Comparison of ENCODE assay signal across 13 cellular contexts in genomic region chr11:73156114-73156513, GRCh38. TPM values are rescaled to one million over a fixed set of nuclear protein-coding genes. Genes with fewer than 3 reads are reported as not detected.
DNase-seq lines count a peak whose midpoint lies in the region; ATAC-seq and TF ChIP-seq lines count a peak whose summit lies in the region.
"Had no signal": no experiment of that assay in that cellular context is flagged by ENCODE, and none has a peak within 500 bp of the region (broad histone marks: within the 10 kb centered on the region; RNA-seq: fewer than 3 reads in every experiment).

No MANE protein-coding gene starts in this region.

- H3K4me2 ChIP-seq in BLaER1 = peak overlapping the region; percentile 88

- H4K20me1 ChIP-seq in BLaER1 = no peaks in the 10 kb centered on the region

- CTCF ChIA-PET in CD8-positive, alpha-beta T cell (lab: Charles Lee) = interaction anchor here (0.6 to 12.9 kb wide), 3 partner anchors 14 to 432 kb away, joined by 3 to 111 read pairs (median 4); partner anchors contain the start of gene FCHSD2

- intact Hi-C loops in CD8-positive, alpha-beta T cell (cut with DNase I, micrococcal nuclease) = no loop called here
- intact Hi-C loops in aorta (cut with DNase I) = no loop called here

- H3K36me3 ChIP-seq in BLaER1 = no peaks in the 10 kb centered on the region
- H3K36me3 ChIP-seq in CD8-positive, alpha-beta T cell (ENCODE audit: insufficient read depth, low read length) = no peaks in the 10 kb centered on the region
- no peaks in the 10 kb centered on the region for H3K36me3 ChIP-seq in aorta (ENCODE audit: control insufficient read depth in 1 of 2, insufficient read depth in 2 of 2, low read length in 1 of 2)
- H3K36me3 ChIP-seq: BE2C, transverse colon had no signal

- DNase-seq in CD8-positive, alpha-beta T cell = no peak
- DNase-seq in NCI-H2171 treated with DMSO at 0.1 percent for 48 hours (lab: John Stamatoyannopoulos, UW) (peak; percentile 95), aorta (no peak), NCI-H1694 (lab: John Stamatoyannopoulos, UW) (no peak)
- DNase-seq in activated T-cell treated with anti-CD3 and anti-CD28 coated beads, Interleukin-2, amount 50 U/mL, for 4 hours = no peak
- DNase-seq: BE2C; left cardiac atrium; NCI-H1048; stimulated activated CD8-positive, alpha-beta memory T cell treated with anti-CD3 and anti-CD28 coated beads, Interleukin-4, amount 100 ng/mL, for 48 hours; transverse colon had no signal

- no peak overlapping the region for H3K4me3 ChIP-seq in BLaER1
- H3K4me3 ChIP-seq in CD8-positive, alpha-beta T cell (ENCODE audit: low read depth, low read length) = no peak overlapping the region
- H3K4me3 ChIP-seq in aorta (ENCODE audit: low read length in 2 of 2) = no peak overlapping the region
- H3K4me3 ChIP-seq: transverse colon had no signal

- WGBS in aorta, 2 donors = 27 to 36% methylated on average over 1 of the region's 1 CpG

- no peak for ATAC-seq in CD8-positive, alpha-beta T cell
- ATAC-seq in aorta (ENCODE audit: low FRiP score) (no peak), HG02938 (IDR thresholded peaks at IDR 0.05; ENCODE audit: unreplicated experiment) (no peak)
- no peak for ATAC-seq in activated T-cell treated with anti-CD3 and anti-CD28 coated beads, Interleukin-2, amount 50 U/mL, for 4 hours

- peak overlapping the region; percentile 79 for H3K27ac Mint-ChIP-seq in CD8-positive, alpha-beta T cell

- H3K27me3 ChIP-seq in BLaER1 (no peaks in the 10 kb centered on the region), layer of hippocampus (ENCODE audit: control insufficient read depth, insufficient read depth, low read length) (no peaks in the 10 kb centered on the region), aorta (ENCODE audit: control insufficient read depth in 1 of 2, insufficient read depth in 2 of 2, low read length in 1 of 2) (no peaks in the 10 kb centered on the region)
- H3K27me3 ChIP-seq in CD8-positive, alpha-beta T cell (ENCODE audit: insufficient read depth, low read length) = no peaks in the 10 kb centered on the region
- H3K27me3 ChIP-seq: BE2C, transverse colon had no signal

- H3K4me1 ChIP-seq in BLaER1 (peaks cover 85% of the 10 kb centered on the region), aorta (ENCODE audit: control insufficient read depth in 1 of 2, insufficient read depth in 2 of 2, low read length in 2 of 2) (peaks cover 0 to 8% of the 10 kb centered on the region in 2 donors)
- peaks cover 54% of the 10 kb centered on the region for H3K4me1 ChIP-seq in CD8-positive, alpha-beta T cell (ENCODE audit: insufficient read depth, low read length)

- H3K27ac ChIP-seq in BLaER1 = peak overlapping the region; percentile 91
- no peak overlapping the region for H3K27ac ChIP-seq in CD8-positive, alpha-beta T cell (ENCODE audit: low read depth, low read length)
- H3K27ac ChIP-seq in layer of hippocampus (ENCODE audit: low read depth, low read length) = peak overlapping the region; percentile 6
- H3K27ac ChIP-seq in aorta (ENCODE audit: low read depth in 1 of 2, low read length in 2 of 2) = peak overlapping the region in 1 of 2 donors; percentile 47

- H3K9me3 ChIP-seq in BLaER1 (no peaks in the 10 kb centered on the region), aorta (ENCODE audit: control insufficient read depth, low read length) (no peaks in the 10 kb centered on the region)
- no peaks in the 10 kb centered on the region for H3K9me3 ChIP-seq in CD8-positive, alpha-beta T cell (ENCODE audit: low read length)
- H3K9me3 ChIP-seq: BE2C, transverse colon had no signal

- TF ChIP-seq CTCF in CD8-positive, alpha-beta T cell (IDR thresholded peaks at IDR 0.05) = no peak

- H3K9me3 Mint-ChIP-seq in CD8-positive, alpha-beta T cell = no peaks in the 10 kb centered on the region
- no peaks in the 10 kb centered on the region for H3K9me3 Mint-ChIP-seq in activated T-cell treated with anti-CD3 and anti-CD28 coated beads, Interleukin-2, amount 50 U/mL, for 4 hours

- no peaks in the 10 kb centered on the region for H3K36me3 Mint-ChIP-seq in CD8-positive, alpha-beta T cell
- H3K36me3 Mint-ChIP-seq in activated T-cell treated with anti-CD3 and anti-CD28 coated beads, Interleukin-2, amount 50 U/mL, for 4 hours (ENCODE audit: insufficient read depth) = no peaks in the 10 kb centered on the region

- H3K4me3 Mint-ChIP-seq in CD8-positive, alpha-beta T cell = no peak overlapping the region
- H3K4me3 Mint-ChIP-seq in activated T-cell treated with anti-CD3 and anti-CD28 coated beads, Interleukin-2, amount 50 U/mL, for 4 hours = no peak overlapping the region

- H3K4me1 Mint-ChIP-seq in CD8-positive, alpha-beta T cell (ENCODE audit: low read depth) = peaks cover 59% of the 10 kb centered on the region
- H3K4me1 Mint-ChIP-seq in activated T-cell treated with anti-CD3 and anti-CD28 coated beads, Interleukin-2, amount 50 U/mL, for 4 hours (ENCODE audit: low read depth) = peaks cover 63% of the 10 kb centered on the region

- no peaks in the 10 kb centered on the region for H3K27me3 Mint-ChIP-seq in CD8-positive, alpha-beta T cell (ENCODE audit: low read depth)
- no peaks in the 10 kb centered on the region for H3K27me3 Mint-ChIP-seq in activated T-cell treated with anti-CD3 and anti-CD28 coated beads, Interleukin-2, amount 50 U/mL, for 4 hours (ENCODE audit: low read depth)

- POLR2A ChIA-PET in CD8-positive, alpha-beta T cell (lab: Charles Lee) = interaction anchor here (1.4 kb wide), 1 partner anchor 14 kb away, joined by 6 read pairs; the partner anchor contains the start of gene FCHSD2

- H3K9ac ChIP-seq in BLaER1 = peak overlapping the region; percentile 33

RNA-seq across cellular contexts. Expression of gene FCHSD2, which starts 14.0 kb away (rescaled TPM):
- 10 to 100 TPM; 38.8 to 41.1 TPM for total RNA-seq in CD8-positive, alpha-beta T cell
- 100 to 1,000 TPM in 1 of 2 donors, 10 to 100 TPM in 1; 84.4 to 107 TPM for total RNA-seq in aorta
- 10 to 100 TPM; 34.4 to 39.9 TPM for polyA plus RNA-seq in aorta
- 10 to 100 TPM; 16.3 to 25.0 (median 20.3) TPM for total RNA-seq in activated T-cell treated with anti-CD3 and anti-CD28 coated beads, Interleukin-2, amount 50 U/mL, for 4 hours
